ENCODE assay signal across 30 cellular contexts in the genomic region with DNA sequence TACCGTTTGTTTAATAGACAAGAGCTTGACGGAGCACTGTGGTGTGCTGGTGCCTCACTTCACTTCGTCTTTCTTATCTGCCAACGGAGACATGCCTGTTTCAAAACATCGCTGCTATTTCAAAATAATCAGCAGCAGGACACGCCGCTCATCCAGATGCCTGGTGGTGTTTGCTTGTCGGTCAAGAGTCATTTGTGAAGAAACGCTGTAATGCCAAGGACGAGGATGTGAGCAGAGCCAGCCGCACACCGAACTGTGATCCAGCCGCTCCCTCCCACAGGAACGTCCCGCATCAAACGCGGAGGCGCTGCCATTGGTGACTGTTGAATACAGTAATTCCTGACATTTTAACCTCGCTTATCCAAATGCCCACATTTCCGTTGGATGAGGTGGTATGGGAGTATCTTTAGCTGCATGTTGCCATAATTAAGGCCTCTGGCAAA.
DNase-seq lines count a peak whose midpoint lies in the region; ATAC-seq, FAIRE-seq and TF ChIP-seq lines count a peak whose summit lies in the region.
"Had no signal": no experiment of that assay in that cellular context is flagged by ENCODE, and none has a peak within 500 bp of the region (broad histone marks: within the 10 kb centered on the region; RNA-seq: fewer than 3 reads in every experiment).

No MANE protein-coding gene starts in this region.

- peaks cover 2% of the 10 kb centered on the region for H3K9me3 Mint-ChIP-seq in activated CD4-positive, alpha-beta T cell treated with anti-CD3 and anti-CD28 coated beads for 36 hours (ENCODE audit: low read depth)
- H3K9me3 Mint-ChIP-seq: neural progenitor cell had no signal

- H4K20me1 ChIP-seq in HepG2 (ENCODE audit: insufficient read depth, low read length) = no peaks in the 10 kb centered on the region

- no peaks in the 10 kb centered on the region for H3K27me3 ChIP-seq in right cardiac atrium (ENCODE audit: control insufficient read depth, insufficient read depth)
- no peaks in the 10 kb centered on the region for H3K27me3 ChIP-seq in upper lobe of right lung
- H3K27me3 ChIP-seq in HepG2 (ENCODE audit: control insufficient read depth in 1 of 2, insufficient read depth in 2 of 2, low read length in 2 of 2) = no peaks in the 10 kb centered on the region
- H3K27me3 ChIP-seq: neural progenitor cell, tibial artery had no signal

- no TSS peak for BruUV-seq in HepG2 (replicated peaks; lab: Mats Ljungman, UMichigan)

- H3K4me3 Mint-ChIP-seq in activated CD4-positive, alpha-beta T cell treated with anti-CD3 and anti-CD28 coated beads for 36 hours = no peak overlapping the region
- H3K4me3 Mint-ChIP-seq: activated CD4-positive, alpha-beta memory T cell treated with anti-CD3 and anti-CD28 coated beads, Interleukin-2, amount 10 ng/mL, durations not matched to agents 7 days and 5 days; CD8-positive, alpha-beta T cell; neural progenitor cell; WTC11 had no signal

- H3K36me3 Mint-ChIP-seq in activated CD4-positive, alpha-beta T cell treated with anti-CD3 and anti-CD28 coated beads for 36 hours (ENCODE audit: low read depth) = no peaks in the 10 kb centered on the region
- H3K36me3 Mint-ChIP-seq: CD8-positive, alpha-beta T cell; neural progenitor cell; WTC11 had no signal

- H3K4me2 ChIP-seq in HepG2 (ENCODE audit: low read depth, low read length) = no peak overlapping the region
- H3K4me2 ChIP-seq: KMS-11, neural progenitor cell had no signal

- ATAC-seq in left ventricle myocardium superior (peak; percentile 22), right cardiac atrium (peak; percentile 79 to 83), upper lobe of right lung (peak; percentile 34), HepG2 (no peak)
- no peak for ATAC-seq in activated CD4-positive, alpha-beta T cell treated with anti-CD3 and anti-CD28 coated beads for 36 hours
- ATAC-seq: CD8-positive, alpha-beta T cell; psoas muscle; stimulated activated naive CD8-positive, alpha-beta T cell treated with anti-CD3 and anti-CD28 coated beads, Interleukin-15, Interleukin-2, amounts not matched to agents 100 U/mL and 50 U/mL, for 24 hours; WTC11 had no signal

- TF ChIP-seq EP300 in HepG2 (IDR thresholded peaks at IDR 0.05; ENCODE audit: low read depth in 2 of 2, low read length in 2 of 2) = no peak
- no peak for TF ChIP-seq EP300 in HepG2 (CRISPR knock-in tag; IDR thresholded peaks at IDR 0.05; ENCODE audit: borderline replicate concordance)

- POLR2A ChIA-PET in activated CD4-positive, alpha-beta T cell treated with anti-CD3 and anti-CD28 coated beads for 36 hours (lab: Charles Lee) = no interaction called here
- POLR2A ChIA-PET in HepG2 (lab: Yijun Ruan, JAX) = no interaction called here

- H3K36me3 ChIP-seq in upper lobe of right lung (no peaks in the 10 kb centered on the region), HepG2 (replicated peaks in 1 of 2; ENCODE audit: control insufficient read depth in 1 of 2, insufficient read depth in 2 of 2, low read length in 2 of 2) (no peaks in the 10 kb centered on the region)
- H3K36me3 ChIP-seq: esophagus muscularis mucosa, neural progenitor cell, tibial artery had no signal

- intact Hi-C loops in left ventricle myocardium superior (cut with micrococcal nuclease) = no loop called here
- intact Hi-C loops in cardiac septum (cut with DNase I) = no loop called here
- intact Hi-C loops in right cardiac atrium (cut with DNase I) = no loop called here
- intact Hi-C loops in upper lobe of right lung (cut with DNase I) = no loop called here
- intact Hi-C loops in activated CD4-positive, alpha-beta T cell treated with anti-CD3 and anti-CD28 coated beads for 36 hours (cut with DNase I, micrococcal nuclease) = no loop called here
- intact Hi-C loops in HepG2 (cut with micrococcal nuclease; ENCODE audit: unreplicated experiment) = no loop called here

- no peak for FAIRE-seq in HepG2 (lab: Jason Lieb, UNC)
- FAIRE-seq: small intestine had no signal

- no peak for TF ChIP-seq POLR2A in HepG2 (IDR thresholded peaks at IDR 0.05; ENCODE audit: insufficient read depth in 1 of 2, low read depth in 2 of 2, low read length in 2 of 2)

- DNase-seq in left ventricle myocardium superior (peak; percentile 33), cardiac septum (ENCODE audit: low spot score) (no peak), RPMI7951 (ENCODE audit: low read depth) (peak; percentile 63), right cardiac atrium (peak; percentile 27 to 64 (median 56)), upper lobe of right lung (no peak), foreskin fibroblast (no peak), HepG2 (ENCODE audit: low spot score) (no peak)
- DNase-seq in activated CD4-positive, alpha-beta T cell treated with anti-CD3 and anti-CD28 coated beads for 36 hours = no peak
- DNase-seq: activated CD4-positive, alpha-beta memory T cell treated with anti-CD3 and anti-CD28 coated beads, Interleukin-2, amount 10 ng/mL, durations not matched to agents 7 days and 5 days; activated T-cell treated with anti-CD3 and anti-CD28 coated beads for 4 hours; amygdala; CD8-positive, alpha-beta T cell; cerebellar nuclear complex; DND-41; effector memory CD4-positive, alpha-beta T cell; glutamatergic neuron; H7; MV-4-11; NCI-H2081 treated with DMSO at 0.1 percent for 48 hours; NCI-H774; psoas muscle; small intestine; stimulated activated CD4-positive, alpha-beta T cell treated with anti-CD3 and anti-CD28 coated beads, Interleukin-2, amount 100 ng/mL, for 48 hours; stimulated activated naive CD8-positive, alpha-beta T cell treated with anti-CD3 and anti-CD28 coated beads, Interleukin-15, Interleukin-2, amounts not matched to agents 100 U/mL and 50 U/mL, for 24 hours; tibial artery had no signal

- H3K27me3 Mint-ChIP-seq in activated CD4-positive, alpha-beta T cell treated with anti-CD3 and anti-CD28 coated beads for 36 hours = no peaks in the 10 kb centered on the region
- H3K27me3 Mint-ChIP-seq: activated CD4-positive, alpha-beta memory T cell treated with anti-CD3 and anti-CD28 coated beads, Interleukin-2, amount 10 ng/mL, durations not matched to agents 7 days and 5 days had no signal

- H3K9ac ChIP-seq in HepG2 (ENCODE audit: insufficient read depth, low read depth, low read length) = no peak overlapping the region
- H3K9ac ChIP-seq: KMS-11, neural progenitor cell had no signal

- in situ Hi-C loops in HepG2 (cut with HindIII; ENCODE audit: extremely low pct_ligation_motif_present, low pct_unique_long_range_greater_than_20kb) = no loop called here

- no peak for TF ChIP-seq CTCF in upper lobe of right lung (IDR thresholded peaks at IDR 0.05)
- no peak for TF ChIP-seq CTCF in foreskin fibroblast (IDR thresholded peaks at IDR 0.05; ENCODE audit: low read depth, low read length)
- TF ChIP-seq CTCF in HepG2 (CRISPR knock-in tag; IDR thresholded peaks at IDR 0.05) = no peak

- no peaks in the 10 kb centered on the region for H3K9me3 ChIP-seq in right cardiac atrium (ENCODE audit: control insufficient read depth, low read length)
- no peaks in the 10 kb centered on the region for H3K9me3 ChIP-seq in upper lobe of right lung
- no peaks in the 10 kb centered on the region for H3K9me3 ChIP-seq in HepG2 (ENCODE audit: low read length)
- H3K9me3 ChIP-seq: esophagus muscularis mucosa, psoas muscle had no signal

- CTCF ChIA-PET in activated CD4-positive, alpha-beta T cell treated with anti-CD3 and anti-CD28 coated beads for 36 hours (lab: Charles Lee) = no interaction called here
- CTCF ChIA-PET in HepG2 (lab: Yijun Ruan, JAX; ENCODE audit: low intra/inter-chr PET ratio, low total read pairs) = no interaction called here

- 24% methylated on average over 20 of the region's 20 CpGs for WGBS in right cardiac atrium
- 36% methylated on average over 18 of the region's 20 CpGs for WGBS in HepG2 (ENCODE audit: low lambda C conversion rate)

- no peak overlapping the region for H3K27ac Mint-ChIP-seq in activated CD4-positive, alpha-beta T cell treated with anti-CD3 and anti-CD28 coated beads for 36 hours
- H3K27ac Mint-ChIP-seq: activated CD4-positive, alpha-beta memory T cell treated with anti-CD3 and anti-CD28 coated beads, Interleukin-2, amount 10 ng/mL, durations not matched to agents 7 days and 5 days; CD8-positive, alpha-beta T cell; neural progenitor cell; WTC11 had no signal

- no peak overlapping the region for H2AFZ ChIP-seq in HepG2 (ENCODE audit: low read length)
- H2AFZ ChIP-seq: neural progenitor cell had no signal

- H3K79me2 ChIP-seq in HepG2 (ENCODE audit: insufficient read depth, low read length) = no peaks in the 10 kb centered on the region

- TF ChIP-seq RAD21 in HepG2 (CRISPR knock-in tag; IDR thresholded peaks at IDR 0.05) = no peak

- H3K4me3 ChIP-seq in right cardiac atrium (ENCODE audit: low read length) (peak overlapping the region; percentile 3), upper lobe of right lung (no peak overlapping the region), foreskin fibroblast (ENCODE audit: low read depth in 1 of 2, low read length in 2 of 2) (no peak overlapping the region), HepG2 (replicated peaks in 1 of 3; ENCODE audit: insufficient read depth in 1 of 3, low read depth in 2 of 3, low read length in 3 of 3) (no peak overlapping the region)
- H3K4me3 ChIP-seq: esophagus muscularis mucosa, neural progenitor cell, psoas muscle, SK-N-MC, tibial artery had no signal

- H3K27ac ChIP-seq in right cardiac atrium (ENCODE audit: low read length) (no peak overlapping the region), upper lobe of right lung (no peak overlapping the region), HepG2 (ENCODE audit: extremely low read length, insufficient read depth, low read length) (no peak overlapping the region)
- H3K27ac ChIP-seq: esophagus muscularis mucosa, KMS-11, neural progenitor cell, psoas muscle, SK-N-MC, tibial artery had no signal

- no peaks in the 10 kb centered on the region for H3K4me1 Mint-ChIP-seq in activated CD4-positive, alpha-beta T cell treated with anti-CD3 and anti-CD28 coated beads for 36 hours
- H3K4me1 Mint-ChIP-seq: activated CD4-positive, alpha-beta memory T cell treated with anti-CD3 and anti-CD28 coated beads, Interleukin-2, amount 10 ng/mL, durations not matched to agents 7 days and 5 days; neural progenitor cell; WTC11 had no signal

- H3K4me1 ChIP-seq in right cardiac atrium (ENCODE audit: control insufficient read depth, insufficient read depth, low read length) = no peaks in the 10 kb centered on the region
- H3K4me1 ChIP-seq in upper lobe of right lung = no peaks in the 10 kb centered on the region
- H3K4me1 ChIP-seq in HepG2 (ENCODE audit: insufficient read depth, low read length) = no peaks in the 10 kb centered on the region
- H3K4me1 ChIP-seq: esophagus muscularis mucosa, neural progenitor cell, psoas muscle, tibial artery had no signal

Comparison
In these comparisons a context has a peak if more than half of its experiments do, and no peak if none do; other contexts are left out.
1. DNase-seq: peak in left ventricle myocardium superior (single experiment), RPMI7951 (single experiment) and right cardiac atrium (3 of 3); none in cardiac septum (single experiment), upper lobe of right lung (single experiment), foreskin fibroblast (0 of 2), activated CD4-positive, alpha-beta T cell treated with anti-CD3 and anti-CD28 coated beads for 36 hours (single experiment) and HepG2 (single experiment).
2. ATAC-seq: peak in left ventricle myocardium superior (single experiment), right cardiac atrium (2 of 2) and upper lobe of right lung (single experiment); none in activated CD4-positive, alpha-beta T cell treated with anti-CD3 and anti-CD28 coated beads for 36 hours (single experiment) and HepG2 (single experiment).